ENCODE assay signal across 1 cellular context in genomic region chr18:37270046-37270665, GRCh38.
TF ChIP-seq lines count a peak whose summit lies in the region.

No MANE protein-coding gene starts in this region.

TF ChIP-seq in WTC11, 78 proteins besides CTCF, POLR2A, EP300 and RAD21 (continued from another document):
- peak; percentile 99 for TF ChIP-seq E2F1 (CRISPR knock-in tag; IDR thresholded peaks at IDR 0.05)
- peak; percentile 97 for TF ChIP-seq ZBTB21 (CRISPR knock-in tag; IDR thresholded peaks at IDR 0.05; ENCODE audit: borderline replicate concordance)
- peak; percentile 100 for TF ChIP-seq TEAD4 (CRISPR knock-in tag; IDR thresholded peaks at IDR 0.05)
- peak; percentile 100 for TF ChIP-seq SMAD3 (CRISPR knock-in tag; IDR thresholded peaks at IDR 0.05; ENCODE audit: borderline replicate concordance)
- peak; percentile 88 for TF ChIP-seq PRDM15 (CRISPR knock-in tag; IDR thresholded peaks at IDR 0.05)
- TF ChIP-seq MLX (CRISPR knock-in tag; IDR thresholded peaks at IDR 0.05): peak; percentile 99
- peak; percentile 100 for TF ChIP-seq KAT7 (CRISPR knock-in tag; IDR thresholded peaks at IDR 0.05; ENCODE audit: borderline replicate concordance)
- peak; percentile 79 for TF ChIP-seq NFYB (CRISPR knock-in tag; conservative IDR thresholded peaks at IDR 0.05; ENCODE audit: low read depth)
- no peak for TF ChIP-seq HMGA2 (CRISPR knock-in tag; IDR thresholded peaks at IDR 0.05)
- TF ChIP-seq SMAD4 (CRISPR knock-in tag; IDR thresholded peaks at IDR 0.05): peak; percentile 100
- TF ChIP-seq ARID4B (CRISPR knock-in tag; IDR thresholded peaks at IDR 0.05; ENCODE audit: borderline replicate concordance): peak; percentile 100
- peak; percentile 94 for TF ChIP-seq SP1 (CRISPR knock-in tag; conservative IDR thresholded peaks at IDR 0.05)
- peak; percentile 99 for TF ChIP-seq NR1H2 (CRISPR knock-in tag; IDR thresholded peaks at IDR 0.05)
- TF ChIP-seq ZNF423 (CRISPR knock-in tag; IDR thresholded peaks at IDR 0.05): peak; percentile 62
- no peak for TF ChIP-seq GRHL2 (CRISPR knock-in tag; IDR thresholded peaks at IDR 0.05; ENCODE audit: insufficient replicate concordance, severe bottlenecking)
- no peak for TF ChIP-seq GTF2I (CRISPR knock-in tag; conservative IDR thresholded peaks at IDR 0.05)
- TF ChIP-seq ZNF219 (CRISPR knock-in tag; IDR thresholded peaks at IDR 0.05; ENCODE audit: borderline replicate concordance): peak; percentile 100
- peak; percentile 99 for TF ChIP-seq TCF7 (CRISPR knock-in tag; IDR thresholded peaks at IDR 0.05; ENCODE audit: low read depth)
- peak; percentile 98 for TF ChIP-seq AFF4 (CRISPR knock-in tag; IDR thresholded peaks at IDR 0.05; ENCODE audit: borderline replicate concordance)
- peak; percentile 99 for TF ChIP-seq ZNF512 (CRISPR knock-in tag; IDR thresholded peaks at IDR 0.05; ENCODE audit: borderline replicate concordance)
- TF ChIP-seq ZNF416 (CRISPR knock-in tag; IDR thresholded peaks at IDR 0.05): no peak
- TF ChIP-seq ZNF317 (CRISPR knock-in tag; IDR thresholded peaks at IDR 0.05; ENCODE audit: borderline replicate concordance, low read depth): peak; percentile 87
- TF ChIP-seq E2F4 (CRISPR knock-in tag; IDR thresholded peaks at IDR 0.05; ENCODE audit: borderline replicate concordance, low read depth): peak; percentile 99
- peak; percentile 88 for TF ChIP-seq NR2C2 (CRISPR knock-in tag; IDR thresholded peaks at IDR 0.05)
- peak; percentile 86; the same call in 1 of the 2 replicates for TF ChIP-seq EMX1 (CRISPR knock-in tag; IDR thresholded peaks at IDR 0.05)
- peak; percentile 80; the same call in 1 of the 2 replicates for TF ChIP-seq ERG (CRISPR knock-in tag; IDR thresholded peaks at IDR 0.05)
